ENCODE assay signal across 11 cellular contexts in genomic region chr2:190980630-190981214, GRCh38. TPM values are rescaled to one million over a fixed set of nuclear protein-coding genes. Genes with fewer than 3 reads are reported as not detected.
A peak's percentile ranks its signal among the peaks of the same experiment; 100 is the strongest.
DNase-seq lines count a peak whose midpoint lies in the region; ATAC-seq and TF ChIP-seq lines count a peak whose summit lies in the region.
"Had no signal": no experiment of that assay in that cellular context is flagged by ENCODE, and none has a peak within 500 bp of the region (broad histone marks: within the 10 kb centered on the region; RNA-seq: fewer than 3 reads in every experiment).

No MANE protein-coding gene starts in this region.

- no peaks in the 10 kb centered on the region for H3K9me3 Mint-ChIP-seq in stimulated activated naive CD8-positive, alpha-beta T cell treated with anti-CD3 and anti-CD28 coated beads, Interleukin-15, Interleukin-2, amounts not matched to agents 100 ng/mL and 50 ng/mL, for 24 hours
- no peaks in the 10 kb centered on the region for H3K9me3 Mint-ChIP-seq in activated B cell treated with CpG ODN at 0.5 μM for 24 hours
- H3K9me3 Mint-ChIP-seq: neural progenitor cell had no signal

- H3K36me3 ChIP-seq in right lobe of liver: peaks cover 13 to 99% (median 58%) of the 10 kb centered on the region in 4 donors
- H3K36me3 ChIP-seq in vagina: peaks cover 0 to 86% of the 10 kb centered on the region in 2 donors
- H3K36me3 ChIP-seq in psoas muscle (ENCODE audit: insufficient read depth in 1 of 2, low read depth in 1 of 2): peaks cover 18 to 98% of the 10 kb centered on the region in 2 donors

- no peak for DNase-seq in stimulated activated naive CD8-positive, alpha-beta T cell treated with anti-CD3 and anti-CD28 coated beads, Interleukin-15, Interleukin-2, amounts not matched to agents 100 U/mL and 50 U/mL, for 24 hours
- no peak for DNase-seq in activated B cell treated with CpG ODN at 0.5 μM for 24 hours
- DNase-seq in right lobe of liver: no peak
- DNase-seq in vagina (ENCODE audit: extremely low spot score in 2 of 2): no peak
- DNase-seq in psoas muscle: no peak
- no peak for DNase-seq in iPS-NIHi11 (ENCODE audit: low spot score)

- H3K4me3 Mint-ChIP-seq in stimulated activated naive CD8-positive, alpha-beta T cell treated with anti-CD3 and anti-CD28 coated beads, Interleukin-15, Interleukin-2, amounts not matched to agents 100 ng/mL and 50 ng/mL, for 24 hours: no peak overlapping the region
- peak overlapping the region; percentile 55 for H3K4me3 Mint-ChIP-seq in activated B cell treated with CpG ODN at 0.5 μM for 24 hours
- H3K4me3 Mint-ChIP-seq: neural progenitor cell had no signal

- POLR2A ChIA-PET in activated B cell treated with CpG ODN at 0.5 μM for 24 hours (lab: Charles Lee): no interaction called here

- intact Hi-C loops in activated B cell treated with CpG ODN at 0.5 μM for 24 hours (cut with micrococcal nuclease) (no loop called here), right lobe of liver (cut with DNase I) (no loop called here), vagina (cut with DNase I) (no loop called here), psoas muscle (cut with DNase I) (no loop called here)

- no peaks in the 10 kb centered on the region for H3K4me1 ChIP-seq in right lobe of liver
- H3K4me1 ChIP-seq in vagina: no peaks in the 10 kb centered on the region
- H3K4me1 ChIP-seq in psoas muscle: no peaks in the 10 kb centered on the region
- H3K4me1 ChIP-seq: gastroesophageal sphincter had no signal

- ATAC-seq in stimulated activated naive CD8-positive, alpha-beta T cell treated with anti-CD3 and anti-CD28 coated beads, Interleukin-15, Interleukin-2, amounts not matched to agents 100 U/mL and 50 U/mL, for 24 hours: no peak
- ATAC-seq in activated B cell treated with CpG ODN at 0.5 μM for 24 hours (ENCODE audit: low read depth) (no peak), right lobe of liver (no peak), psoas muscle (no peak), GM18502 (IDR thresholded peaks at IDR 0.05; ENCODE audit: poor library complexity, unreplicated experiment) (no peak)

- H3K27me3 Mint-ChIP-seq in stimulated activated naive CD8-positive, alpha-beta T cell treated with anti-CD3 and anti-CD28 coated beads, Interleukin-15, Interleukin-2, amounts not matched to agents 100 ng/mL and 50 ng/mL, for 24 hours: no peaks in the 10 kb centered on the region
- H3K27me3 Mint-ChIP-seq in activated B cell treated with CpG ODN at 0.5 μM for 24 hours: no peaks in the 10 kb centered on the region

- 56% methylated on average over 10 of the region's 10 CpGs for WGBS in right lobe of liver (ENCODE audit: insufficient coverage, low coverage, low lambda C conversion rate, missing lambda C conversion rate)
- 68 to 80% (median 77%) methylated on average over 10 of the region's 10 CpGs for WGBS in psoas muscle, 3 donors

- TF ChIP-seq POLR2A in right lobe of liver (IDR thresholded peaks at IDR 0.05) (no peak), vagina (IDR thresholded peaks at IDR 0.05) (no peak)

- peaks cover 85% of the 10 kb centered on the region for H3K4me1 Mint-ChIP-seq in stimulated activated naive CD8-positive, alpha-beta T cell treated with anti-CD3 and anti-CD28 coated beads, Interleukin-15, Interleukin-2, amounts not matched to agents 100 ng/mL and 50 ng/mL, for 24 hours (ENCODE audit: low read depth)
- peaks cover 20% of the 10 kb centered on the region for H3K4me1 Mint-ChIP-seq in activated B cell treated with CpG ODN at 0.5 μM for 24 hours

- H3K27ac ChIP-seq in right lobe of liver (peak overlapping the region in 2 of 3 donors; percentile 24 to 26), vagina (peak overlapping the region; percentile 24), psoas muscle (no peak overlapping the region)
- H3K27ac ChIP-seq: neural progenitor cell had no signal

- H3K27me3 ChIP-seq in right lobe of liver: no peaks in the 10 kb centered on the region
- H3K27me3 ChIP-seq in vagina: no peaks in the 10 kb centered on the region
- H3K27me3 ChIP-seq in psoas muscle (ENCODE audit: insufficient read depth in 3 of 3, low read length in 2 of 3): no peaks in the 10 kb centered on the region
- H3K27me3 ChIP-seq: ascending aorta, gastroesophageal sphincter, neural progenitor cell had no signal

- no peak for TF ChIP-seq CTCF in activated B cell treated with CpG ODN at 0.5 μM for 24 hours (IDR thresholded peaks at IDR 0.05)
- no peak for TF ChIP-seq CTCF in right lobe of liver (IDR thresholded peaks at IDR 0.05)
- no peak for TF ChIP-seq CTCF in vagina (IDR thresholded peaks at IDR 0.05)
- no peak for TF ChIP-seq CTCF in psoas muscle (IDR thresholded peaks at IDR 0.05)

- H3K4me3 ChIP-seq in right lobe of liver (no peak overlapping the region), vagina (no peak overlapping the region), psoas muscle (no peak overlapping the region)
- H3K4me3 ChIP-seq: gastroesophageal sphincter, neural progenitor cell had no signal

- H3K27ac Mint-ChIP-seq in stimulated activated naive CD8-positive, alpha-beta T cell treated with anti-CD3 and anti-CD28 coated beads, Interleukin-15, Interleukin-2, amounts not matched to agents 100 ng/mL and 50 ng/mL, for 24 hours: peak overlapping the region; percentile 76
- H3K27ac Mint-ChIP-seq in activated B cell treated with CpG ODN at 0.5 μM for 24 hours: peak overlapping the region; percentile 84
- H3K27ac Mint-ChIP-seq: neural progenitor cell had no signal

- H3K9me3 ChIP-seq in right lobe of liver: no peaks in the 10 kb centered on the region
- H3K9me3 ChIP-seq in vagina: no peaks in the 10 kb centered on the region
- no peaks in the 10 kb centered on the region for H3K9me3 ChIP-seq in psoas muscle
- H3K9me3 ChIP-seq: ascending aorta, gastroesophageal sphincter had no signal

- CTCF ChIA-PET in activated B cell treated with CpG ODN at 0.5 μM for 24 hours (lab: Charles Lee): no interaction called here

- H3K36me3 Mint-ChIP-seq in stimulated activated naive CD8-positive, alpha-beta T cell treated with anti-CD3 and anti-CD28 coated beads, Interleukin-15, Interleukin-2, amounts not matched to agents 100 ng/mL and 50 ng/mL, for 24 hours (ENCODE audit: low read depth): peaks cover 98% of the 10 kb centered on the region
- H3K36me3 Mint-ChIP-seq in activated B cell treated with CpG ODN at 0.5 μM for 24 hours (ENCODE audit: low read depth): peaks cover 92% of the 10 kb centered on the region

RNA-seq across cellular contexts. Expression of gene STAT1, which starts 33.2 kb away (rescaled TPM):
- total RNA-seq in activated B cell treated with CpG ODN at 0.5 μM for 24 hours: 71.2 and 85.1 TPM in 2 replicates
- total RNA-seq in right lobe of liver: 10 to 100 TPM; 28.9 to 72.3 (median 48.5) TPM
- total RNA-seq in vagina: 35.6 TPM
- 10 to 100 TPM; 26.1 to 49.0 (median 39.7) TPM for total RNA-seq in psoas muscle
- 10 to 100 TPM; 14.2 to 36.9 (median 19.0) TPM for polyA plus RNA-seq in psoas muscle
